ENCODE assay signal across 30 cellular contexts in the genomic region with DNA sequence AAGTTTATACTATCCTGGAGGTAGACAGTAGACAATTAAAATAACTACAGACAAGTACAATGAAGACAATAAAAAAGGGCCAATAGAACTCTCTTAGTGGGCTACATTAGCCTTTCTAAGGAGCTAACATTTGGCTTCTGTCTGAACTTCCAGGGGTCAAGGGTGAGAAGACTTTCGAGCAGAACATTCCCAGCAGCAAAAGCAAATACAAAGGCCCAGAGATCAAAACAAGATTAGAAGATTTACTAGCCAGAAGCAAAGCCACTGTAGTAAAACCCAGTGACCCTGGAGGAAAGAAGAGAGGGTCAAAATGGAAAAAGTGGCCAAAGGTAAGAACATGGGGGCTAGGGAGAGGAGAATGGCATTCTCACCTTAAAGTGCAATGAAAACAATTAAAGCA.
DNase-seq lines count a peak whose midpoint lies in the region; ATAC-seq, FAIRE-seq and TF ChIP-seq lines count a peak whose summit lies in the region.
"Had no signal": no experiment of that assay in that cellular context is flagged by ENCODE, and none has a peak within 500 bp of the region (broad histone marks: within the 10 kb centered on the region; RNA-seq: fewer than 3 reads in every experiment).

No MANE protein-coding gene starts in this region.

- H3K4me1 Mint-ChIP-seq in WTC11: peaks cover 34% of the 10 kb centered on the region
- H3K4me1 Mint-ChIP-seq in CD4-positive, alpha-beta T cell (ENCODE audit: low read depth): peaks cover 57% of the 10 kb centered on the region

- peaks cover 4% of the 10 kb centered on the region for H3K36me3 Mint-ChIP-seq in WTC11
- peaks cover 77% of the 10 kb centered on the region for H3K36me3 Mint-ChIP-seq in CD4-positive, alpha-beta T cell (ENCODE audit: low read depth)

- DNase-seq in A549 (ENCODE audit: low read depth in 1 of 2, low spot score in 1 of 2): no peak
- peak; percentile 44 to 82 for DNase-seq in HAP-1 (ENCODE audit: low spot score in 2 of 2)
- no peak for DNase-seq in WTC11 (ENCODE audit: low spot score)
- DNase-seq in HepG2 (ENCODE audit: low spot score): peak; percentile 34
- no peak for DNase-seq in NCI-H526 treated with DMSO at 0.1 percent for 48 hours (lab: John Stamatoyannopoulos, UW)
- DNase-seq in ACHN: no peak
- DNase-seq in CD4-positive, alpha-beta T cell: no peak
- DNase-seq: activated CD4-positive, CD25-positive, alpha-beta regulatory T cell treated with anti-CD3 and anti-CD28 coated beads, Interleukin-2, amount 50 U/mL, for 72 hours; activated CD8-positive, alpha-beta T cell treated with anti-CD3 and anti-CD28 coated beads for 36 hours; activated gamma-delta T cell; activated T-cell treated with anti-CD3 and anti-CD28 coated beads for 4 hours; Calu3; caudate nucleus; DMS79 treated with DMSO at 0.1 percent for 48 hours; HFFc6; NCI-H1092; NCI-H187 treated with DMSO at 0.1 percent for 48 hours; pancreas; right cardiac atrium; SHP77; stimulated activated CD4-positive, alpha-beta T cell treated with anti-CD3 and anti-CD28 coated beads, Interleukin-12 subunit alpha, Interleukin-12 subunit beta, amount 100 ng/mL, for 4 hours; stimulated activated CD4-positive, alpha-beta T cell treated with anti-CD3 and anti-CD28 coated beads, Interleukin-4, amount 100 ng/mL, for 4 hours; stimulated activated naive B cell treated with anti-CD40 and anti-IgM and Interleukin-4, amounts not matched to agents 10 μg/mL and 1 μg/mL and 100 μg/mL, for 72 hours; SW 1271 had no signal

- H3K4me3 ChIP-seq in A549 (no peak overlapping the region), HAP-1 (no peak overlapping the region), HepG2 (replicated peaks in 1 of 3; ENCODE audit: insufficient read depth in 1 of 3, low read depth in 2 of 3, low read length in 3 of 3) (no peak overlapping the region)
- H3K4me3 ChIP-seq: BLaER1 treated with 17β-estradiol and CSF1 and Interleukin-3, amounts not matched to agents 10 nM and 100 nM; pancreas; suprapubic skin had no signal

- WGBS in A549 (ENCODE audit: missing lambda C conversion rate): 35% methylated on average over 1 of the region's 1 CpG
- 0% methylated on average over 1 of the region's 1 CpG for WGBS in HepG2 (ENCODE audit: low lambda C conversion rate)

- no peak for FAIRE-seq in A549 (lab: Jason Lieb, UNC)
- peak; percentile 63 for FAIRE-seq in HepG2 (lab: Jason Lieb, UNC)
- FAIRE-seq: astrocyte, islet of Langerhans, pancreas had no signal

- H3K4me1 ChIP-seq in A549 (peaks cover 22% of the 10 kb centered on the region), HAP-1 (peaks cover 9% of the 10 kb centered on the region), HepG2 (ENCODE audit: insufficient read depth, low read length) (peaks cover 68% of the 10 kb centered on the region)
- H3K4me1 ChIP-seq: BLaER1 treated with 17β-estradiol and CSF1 and Interleukin-3, amounts not matched to agents 10 nM and 100 nM had no signal

- no peak for ATAC-seq in A549
- ATAC-seq in WTC11: no peak
- peak; percentile 26; the same call in 2 of the 3 replicates for ATAC-seq in HepG2
- ATAC-seq in GM18858 (IDR thresholded peaks at IDR 0.05; ENCODE audit: unreplicated experiment): no peak
- ATAC-seq in CD4-positive, alpha-beta T cell (ENCODE audit: poor library complexity): no peak
- ATAC-seq: activated CD8-positive, alpha-beta T cell treated with anti-CD3 and anti-CD28 coated beads for 36 hours; pancreas; right cardiac atrium; stimulated activated naive B cell treated with anti-CD40 and anti-IgM and Interleukin-4, amounts not matched to agents 10 μg/mL and 1 μg/mL and 100 μg/mL, for 72 hours had no signal

- H3K27me3 ChIP-seq in HAP-1 (ENCODE audit: low read depth) (no peaks in the 10 kb centered on the region), HepG2 (ENCODE audit: control insufficient read depth in 1 of 2, insufficient read depth in 2 of 2, low read length in 2 of 2) (no peaks in the 10 kb centered on the region)
- H3K27me3 ChIP-seq in CD4-positive, alpha-beta T cell (ENCODE audit: control insufficient read depth, insufficient read depth, low read length): no peaks in the 10 kb centered on the region
- H3K27me3 ChIP-seq: BLaER1 treated with 17β-estradiol and CSF1 and Interleukin-3, amounts not matched to agents 10 nM and 100 nM; pancreas; suprapubic skin had no signal

- H3K9ac ChIP-seq in HepG2 (ENCODE audit: insufficient read depth, low read depth, low read length): no peak overlapping the region
- H3K9ac ChIP-seq: BLaER1 treated with 17β-estradiol and CSF1 and Interleukin-3, amounts not matched to agents 10 nM and 100 nM had no signal

- TF ChIP-seq POLR2A in A549 (IDR thresholded peaks at IDR 0.05; ENCODE audit: low read length) (no peak), HepG2 (IDR thresholded peaks at IDR 0.05; ENCODE audit: insufficient read depth in 1 of 2, low read depth in 2 of 2, low read length in 2 of 2) (no peak)

- TF ChIP-seq RAD21 in A549 (conservative IDR thresholded peaks at IDR 0.05 in 1 of 2, IDR thresholded peaks at IDR 0.05 in 1 of 2) (no peak), HepG2 (CRISPR knock-in tag; IDR thresholded peaks at IDR 0.05) (no peak)

- POLR2A ChIA-PET in A549 (lab: Yijun Ruan, JAX): no interaction called here
- POLR2A ChIA-PET in WTC11 (lab: Charles Lee): no interaction called here
- POLR2A ChIA-PET in HepG2 (lab: Yijun Ruan, JAX): no interaction called here
- POLR2A ChIA-PET in CD4-positive, alpha-beta T cell (lab: Charles Lee): no interaction called here

- TF ChIP-seq CTCF in A549 (IDR thresholded peaks at IDR 0.05): no peak
- TF ChIP-seq CTCF in WTC11 (IDR thresholded peaks at IDR 0.05): no peak
- no peak for TF ChIP-seq CTCF in HepG2 (CRISPR knock-in tag; IDR thresholded peaks at IDR 0.05)
- no peak for TF ChIP-seq CTCF in CD4-positive, alpha-beta T cell (IDR thresholded peaks at IDR 0.05)

- peaks cover 3% of the 10 kb centered on the region for H4K20me1 ChIP-seq in HepG2 (ENCODE audit: insufficient read depth, low read length)

- TF ChIP-seq EP300 in A549 (IDR thresholded peaks at IDR 0.05): no peak
- TF ChIP-seq EP300 in HepG2 (IDR thresholded peaks at IDR 0.05; ENCODE audit: low read depth in 2 of 2, low read length in 2 of 2): peak in 1 of 2 experiments; percentile 60; a peak in 2 of 4 replicates
- TF ChIP-seq EP300 in HepG2 (CRISPR knock-in tag; IDR thresholded peaks at IDR 0.05; ENCODE audit: borderline replicate concordance): no peak

- no peak overlapping the region for H2AFZ ChIP-seq in HepG2 (ENCODE audit: low read length)

- intact Hi-C loops in HepG2 (cut with micrococcal nuclease; ENCODE audit: unreplicated experiment): loop anchor here (5.0 to 10.0 kb wide), 3 partner anchors 47 to 291 kb away; partner anchors contain the start of genes ATP2B1 and DUSP6
- intact Hi-C loops in CD4-positive, alpha-beta T cell (cut with DNase I, micrococcal nuclease): no loop called here

- in situ Hi-C loops in HAP-1 (cut with MboI; ENCODE audit: low sequenced_read_pairs) (no loop called here), HepG2 (cut with HindIII; ENCODE audit: extremely low pct_ligation_motif_present, low pct_unique_long_range_greater_than_20kb) (no loop called here), ACHN (cut with HindIII; ENCODE audit: low pct_ligation_motif_present, low pct_unique_long_range_greater_than_20kb, low sequenced_read_pairs) (no loop called here)

- no peaks in the 10 kb centered on the region for H3K27me3 Mint-ChIP-seq in WTC11 (ENCODE audit: low read depth)
- H3K27me3 Mint-ChIP-seq in CD4-positive, alpha-beta T cell: no peaks in the 10 kb centered on the region
- H3K27me3 Mint-ChIP-seq: activated CD8-positive, alpha-beta T cell treated with anti-CD3 and anti-CD28 coated beads for 36 hours; dendritic cell treated with granulocyte-macrophage colony-stimulating factor and Interleukin-4, amounts not matched to agents 40 ng/mL and 50 ng/mL, for 4 days; stimulated activated naive B cell treated with anti-CD40 and anti-IgM and Interleukin-4, amounts not matched to agents 10 μg/mL and 1 μg/mL and 100 μg/mL, for 72 hours had no signal

- H3K27ac ChIP-seq in A549 (no peak overlapping the region), HepG2 (ENCODE audit: extremely low read length, insufficient read depth, low read length) (peak overlapping the region; percentile 4)
- no peak overlapping the region for H3K27ac ChIP-seq in CD4-positive, alpha-beta T cell (ENCODE audit: low read depth, low read length)
- H3K27ac ChIP-seq: BLaER1 treated with 17β-estradiol and CSF1 and Interleukin-3, amounts not matched to agents 10 nM and 100 nM; pancreas; suprapubic skin had no signal

- H3K4me2 ChIP-seq in A549: peak overlapping the region; percentile 22; the same call in 2 of the 3 replicates
- H3K4me2 ChIP-seq in HepG2 (ENCODE audit: low read depth, low read length): peak overlapping the region; percentile 28
- H3K4me2 ChIP-seq: BLaER1 treated with 17β-estradiol and CSF1 and Interleukin-3, amounts not matched to agents 10 nM and 100 nM had no signal

- 0 out of 2 replicates have a peak overlapping the region, but pooled peaks have one; percentile 5 for H3K27ac Mint-ChIP-seq in WTC11
- no peak overlapping the region for H3K27ac Mint-ChIP-seq in CD4-positive, alpha-beta T cell
- H3K27ac Mint-ChIP-seq: activated CD8-positive, alpha-beta T cell treated with anti-CD3 and anti-CD28 coated beads for 36 hours; dendritic cell treated with granulocyte-macrophage colony-stimulating factor and Interleukin-4, amounts not matched to agents 40 ng/mL and 50 ng/mL, for 4 days; HFFc6 had no signal

- CTCF ChIA-PET in A549 (lab: Yijun Ruan, JAX): no interaction called here
- CTCF ChIA-PET in WTC11 (lab: Charles Lee): no interaction called here
- CTCF ChIA-PET in HepG2 (lab: Yijun Ruan, JAX; ENCODE audit: low intra/inter-chr PET ratio, low total read pairs): no interaction called here
- CTCF ChIA-PET in CD4-positive, alpha-beta T cell (lab: Charles Lee): no interaction called here

- H3K79me2 ChIP-seq in HepG2 (ENCODE audit: insufficient read depth, low read length): peaks cover 28% of the 10 kb centered on the region

- H3K9me3 Mint-ChIP-seq in WTC11: peaks cover 8% of the 10 kb centered on the region
- no peaks in the 10 kb centered on the region for H3K9me3 Mint-ChIP-seq in CD4-positive, alpha-beta T cell
- H3K9me3 Mint-ChIP-seq: dendritic cell treated with granulocyte-macrophage colony-stimulating factor and Interleukin-4, amounts not matched to agents 40 ng/mL and 50 ng/mL, for 4 days had no signal

- BruUV-seq in HepG2 (replicated peaks; lab: Mats Ljungman, UMichigan): no TSS peak

- H3K36me3 ChIP-seq in HAP-1 (replicated peaks): no peaks in the 10 kb centered on the region
- 0 out of 5 replicates have a peak, but pooled peaks cover 0 to 3% of the 10 kb centered on the region in 2 experiments for H3K36me3 ChIP-seq in HepG2 (replicated peaks in 1 of 2; ENCODE audit: control insufficient read depth in 1 of 2, insufficient read depth in 2 of 2, low read length in 2 of 2)
- H3K36me3 ChIP-seq: pancreas had no signal

- 0 out of 3 replicates have a peak, but pooled peaks cover 6% of the 10 kb centered on the region for H3K9me3 ChIP-seq in A549
- H3K9me3 ChIP-seq in HAP-1: no peaks in the 10 kb centered on the region
- H3K9me3 ChIP-seq in HepG2 (ENCODE audit: low read length): no peaks in the 10 kb centered on the region
- H3K9me3 ChIP-seq in CD4-positive, alpha-beta T cell (ENCODE audit: control insufficient read depth, low read length): no peaks in the 10 kb centered on the region
- H3K9me3 ChIP-seq: pancreas, suprapubic skin had no signal

- H3K4me3 Mint-ChIP-seq in WTC11: no peak overlapping the region
- H3K4me3 Mint-ChIP-seq in CD4-positive, alpha-beta T cell: no peak overlapping the region
- H3K4me3 Mint-ChIP-seq: activated CD8-positive, alpha-beta T cell treated with anti-CD3 and anti-CD28 coated beads for 36 hours; dendritic cell treated with granulocyte-macrophage colony-stimulating factor and Interleukin-4, amounts not matched to agents 40 ng/mL and 50 ng/mL, for 4 days; HFFc6; stimulated activated naive B cell treated with anti-CD40 and anti-IgM and Interleukin-4, amounts not matched to agents 10 μg/mL and 1 μg/mL and 100 μg/mL, for 72 hours had no signal

Comparison
In these comparisons a context has a peak if more than half of its experiments do, and no peak if none do; other contexts are left out.
1. DNase-seq: peak in HAP-1 (2 of 2) and HepG2 (single experiment); none in A549 (0 of 2), WTC11 (single experiment), NCI-H526 treated with DMSO at 0.1 percent for 48 hours (single experiment), ACHN (single experiment) and CD4-positive, alpha-beta T cell (0 of 10).